11 cellular contexts compared by ENCODE assay signal in the genomic region with DNA sequence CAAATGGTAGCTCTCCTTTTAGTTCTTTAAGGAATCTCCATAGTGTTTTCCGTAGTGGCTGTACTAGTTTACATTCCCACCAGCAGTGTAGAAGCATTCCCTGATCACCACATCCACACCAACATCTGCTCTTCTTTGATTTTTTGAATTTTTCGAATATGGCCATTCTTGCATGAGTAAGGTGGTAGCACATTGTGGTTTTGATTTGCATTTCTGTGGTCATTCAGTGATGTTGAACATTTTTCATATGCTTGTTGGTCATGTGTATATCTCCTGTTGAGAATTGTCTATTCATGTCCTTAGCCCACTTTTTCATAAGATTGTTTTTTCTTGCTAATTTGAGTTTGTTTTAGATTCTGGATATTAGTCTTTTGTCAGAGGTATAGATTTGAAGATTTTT.
A peak's percentile ranks its signal among the peaks of the same experiment; 100 is the strongest.
DNase-seq lines count a peak whose midpoint lies in the region; ATAC-seq and TF ChIP-seq lines count a peak whose summit lies in the region.
"Had no signal": no experiment of that assay in that cellular context is flagged by ENCODE, and none has a peak within 500 bp of the region (broad histone marks: within the 10 kb centered on the region; RNA-seq: fewer than 3 reads in every experiment).

No MANE protein-coding gene starts in this region.

- no peaks in the 10 kb centered on the region for H3K27me3 ChIP-seq in ascending aorta
- H3K27me3 ChIP-seq: heart left ventricle had no signal

- peak; percentile 37 for DNase-seq in NCI-H226
- no peak for DNase-seq in stimulated activated effector memory CD8-positive, alpha-beta T cell treated with anti-CD3 and anti-CD28 coated beads, Interleukin-12 subunit alpha, Interleukin-12 subunit beta, amount 100 ng/mL, for 72 hours (ENCODE audit: low spot score in 2 of 2)
- no peak for DNase-seq in activated naive CD4-positive, alpha-beta T cell treated with anti-CD3 and anti-CD28 coated beads, Interleukin-2, amount 50 U/mL, for 72 hours (ENCODE audit: low spot score in 2 of 2)
- no peak for DNase-seq in SW 1271 (lab: John Stamatoyannopoulos, UW)
- DNase-seq in ascending aorta (ENCODE audit: low spot score in 2 of 2), result no peak
- DNase-seq: heart left ventricle; stimulated activated naive CD4-positive, alpha-beta T cell had no signal

- ATAC-seq in GM19351 (IDR thresholded peaks at IDR 0.05; ENCODE audit: unreplicated experiment) (peak; percentile 96), HG02885 (IDR thresholded peaks at IDR 0.05; ENCODE audit: poor library complexity, unreplicated experiment) (peak; percentile 95)
- peak; percentile 52 for ATAC-seq in stimulated activated effector memory CD8-positive, alpha-beta T cell treated with anti-CD3 and anti-CD28 coated beads, Interleukin-12 subunit alpha, Interleukin-12 subunit beta, amount 100 ng/mL, for 72 hours
- ATAC-seq in activated naive CD4-positive, alpha-beta T cell treated with anti-CD3 and anti-CD28 coated beads, Interleukin-2, amount 50 U/mL, for 72 hours, result no peak
- ATAC-seq: heart left ventricle had no signal

- no peak overlapping the region for H3K27ac ChIP-seq in ascending aorta
- H3K27ac ChIP-seq: heart left ventricle had no signal

- H3K9me3 Mint-ChIP-seq in stimulated activated effector memory CD8-positive, alpha-beta T cell treated with anti-CD3 and anti-CD28 coated beads, Interleukin-12 subunit alpha, Interleukin-12 subunit beta, amount 100 ng/mL, for 72 hours, result peaks cover 10% of the 10 kb centered on the region
- H3K9me3 Mint-ChIP-seq in activated naive CD4-positive, alpha-beta T cell treated with anti-CD3 and anti-CD28 coated beads, Interleukin-2, amount 50 U/mL, for 72 hours, result peaks cover 3 to 17% of the 10 kb centered on the region in 2 donors

- no peaks in the 10 kb centered on the region for H3K9me3 ChIP-seq in ascending aorta

- intact Hi-C loops in ascending aorta (cut with DNase I), result no loop called here

- TF ChIP-seq CTCF in ascending aorta (IDR thresholded peaks at IDR 0.05), result no peak

- H3K4me1 Mint-ChIP-seq in stimulated activated effector memory CD8-positive, alpha-beta T cell treated with anti-CD3 and anti-CD28 coated beads, Interleukin-12 subunit alpha, Interleukin-12 subunit beta, amount 100 ng/mL, for 72 hours, result peaks cover 8% of the 10 kb centered on the region
- H3K4me1 Mint-ChIP-seq: activated naive CD4-positive, alpha-beta T cell treated with anti-CD3 and anti-CD28 coated beads, Interleukin-2, amount 50 U/mL, for 24 hours had no signal

- H3K36me3 ChIP-seq in ascending aorta, result no peaks in the 10 kb centered on the region
- H3K36me3 ChIP-seq: heart left ventricle had no signal

- H3K4me1 ChIP-seq in ascending aorta, result no peaks in the 10 kb centered on the region
- H3K4me1 ChIP-seq: heart left ventricle had no signal

- H3K4me3 Mint-ChIP-seq in stimulated activated effector memory CD8-positive, alpha-beta T cell treated with anti-CD3 and anti-CD28 coated beads, Interleukin-12 subunit alpha, Interleukin-12 subunit beta, amount 100 ng/mL, for 72 hours, result no peak overlapping the region
- H3K4me3 Mint-ChIP-seq: activated naive CD4-positive, alpha-beta T cell treated with anti-CD3 and anti-CD28 coated beads, Interleukin-2, amount 50 U/mL, for 24 hours had no signal

- no peak overlapping the region for H3K27ac Mint-ChIP-seq in stimulated activated effector memory CD8-positive, alpha-beta T cell treated with anti-CD3 and anti-CD28 coated beads, Interleukin-12 subunit alpha, Interleukin-12 subunit beta, amount 100 ng/mL, for 72 hours
- H3K27ac Mint-ChIP-seq in activated naive CD4-positive, alpha-beta T cell treated with anti-CD3 and anti-CD28 coated beads, Interleukin-2, amount 50 U/mL, for 72 hours, result no peak overlapping the region
- H3K27ac Mint-ChIP-seq: activated naive CD4-positive, alpha-beta T cell treated with anti-CD3 and anti-CD28 coated beads, Interleukin-2, amount 50 U/mL, for 24 hours; progenitor cell of endocrine pancreas had no signal

- H3K36me3 Mint-ChIP-seq in stimulated activated effector memory CD8-positive, alpha-beta T cell treated with anti-CD3 and anti-CD28 coated beads, Interleukin-12 subunit alpha, Interleukin-12 subunit beta, amount 100 ng/mL, for 72 hours, result peaks cover under 1% of the 10 kb centered on the region
- peaks cover 16 to 22% of the 10 kb centered on the region in 2 donors for H3K36me3 Mint-ChIP-seq in activated naive CD4-positive, alpha-beta T cell treated with anti-CD3 and anti-CD28 coated beads, Interleukin-2, amount 50 U/mL, for 72 hours

- H3K4me3 ChIP-seq in ascending aorta, result no peak overlapping the region
- H3K4me3 ChIP-seq: heart left ventricle had no signal

Comparison
In these comparisons a context has a peak if more than half of its experiments do, and no peak if none do; other contexts are left out.
1. ATAC-seq: peak in GM19351 (single experiment), HG02885 (single experiment) and stimulated activated effector memory CD8-positive, alpha-beta T cell treated with anti-CD3 and anti-CD28 coated beads, Interleukin-12 subunit alpha, Interleukin-12 subunit beta, amount 100 ng/mL, for 72 hours (single experiment); none in activated naive CD4-positive, alpha-beta T cell treated with anti-CD3 and anti-CD28 coated beads, Interleukin-2, amount 50 U/mL, for 72 hours (0 of 2).